18 cellular contexts compared by ENCODE assay signal in genomic region chr2:55087930-55088329, GRCh38.
"Had no signal": no experiment of that assay in that cellular context is flagged by ENCODE, and none has a peak within 500 bp of the region (broad histone marks: within the 10 kb centered on the region; RNA-seq: fewer than 3 reads in every experiment).

No MANE protein-coding gene starts in this region.

- DNase-seq: activated CD4-positive, alpha-beta T cell treated with anti-CD3 and anti-CD28 coated beads, Interleukin-2, amount 10 ng/mL, durations not matched to agents 24 days and 14 days; activated CD4-positive, CD25-positive, alpha-beta regulatory T cell; activated CD8-positive, alpha-beta memory T cell treated with anti-CD3 and anti-CD28 coated beads, Interleukin-2, amount 50 U/mL, for 4 hours; activated CD8-positive, alpha-beta T cell treated with anti-CD3 and anti-CD28 coated beads, Interleukin-2, amount 10 ng/mL, durations not matched to agents 7 days and 5 days; activated gamma-delta T cell; activated T-cell treated with anti-CD3 and anti-CD28 coated beads, Interleukin-2, amount 50 U/mL, for 48 hours; amygdala; body of pancreas; effector memory CD4-positive, alpha-beta T cell; psoas muscle; spleen; stomach; T-helper 17 cell had no signal

- H3K9me3 ChIP-seq: body of pancreas, psoas muscle, spleen, stomach, thoracic aorta had no signal

- ATAC-seq: activated CD8-positive, alpha-beta T cell treated with anti-CD3 and anti-CD28 coated beads, Interleukin-2, amount 10 ng/mL, durations not matched to agents 7 days and 5 days; body of pancreas; psoas muscle; sciatic nerve; T-helper 17 cell had no signal

- H3K27me3 ChIP-seq: body of pancreas, spleen, stomach had no signal

- H3K27ac Mint-ChIP-seq: activated CD4-positive, alpha-beta T cell treated with anti-CD3 and anti-CD28 coated beads, Interleukin-2, amount 10 ng/mL, durations not matched to agents 24 days and 14 days; activated CD8-positive, alpha-beta T cell treated with anti-CD3 and anti-CD28 coated beads, Interleukin-2, amount 10 ng/mL, durations not matched to agents 7 days and 5 days; activated naive CD8-positive, alpha-beta T cell; dendritic cell treated with granulocyte-macrophage colony-stimulating factor and Interleukin-4, amounts not matched to agents 40 ng/mL and 50 ng/mL, for 4 days; mesothelial cell of epicardium; T-helper 17 cell had no signal

- H3K9me3 Mint-ChIP-seq: mesothelial cell of epicardium had no signal

- H3K4me1 ChIP-seq: body of pancreas had no signal

- H3K27ac ChIP-seq: body of pancreas, psoas muscle, spleen, stomach, thoracic aorta had no signal

- H3K27me3 Mint-ChIP-seq: activated CD4-positive, alpha-beta T cell treated with anti-CD3 and anti-CD28 coated beads, Interleukin-2, amount 10 ng/mL, durations not matched to agents 24 days and 14 days; activated naive CD8-positive, alpha-beta T cell; dendritic cell treated with granulocyte-macrophage colony-stimulating factor and Interleukin-4, amounts not matched to agents 40 ng/mL and 50 ng/mL, for 4 days; T-helper 17 cell had no signal

- H3K4me3 ChIP-seq: body of pancreas, psoas muscle, spleen, stomach, thoracic aorta had no signal

- H3K36me3 ChIP-seq: spleen, stomach, thoracic aorta had no signal

- H3K4me3 Mint-ChIP-seq: activated CD4-positive, alpha-beta T cell treated with anti-CD3 and anti-CD28 coated beads, Interleukin-2, amount 10 ng/mL, durations not matched to agents 24 days and 14 days; activated CD8-positive, alpha-beta T cell treated with anti-CD3 and anti-CD28 coated beads, Interleukin-2, amount 10 ng/mL, durations not matched to agents 7 days and 5 days; activated naive CD8-positive, alpha-beta T cell; dendritic cell treated with granulocyte-macrophage colony-stimulating factor and Interleukin-4, amounts not matched to agents 40 ng/mL and 50 ng/mL, for 4 days; mesothelial cell of epicardium had no signal

- H3K36me3 Mint-ChIP-seq: mesothelial cell of epicardium had no signal
